ENCODE assay signal across 16 cellular contexts in the genomic region with DNA sequence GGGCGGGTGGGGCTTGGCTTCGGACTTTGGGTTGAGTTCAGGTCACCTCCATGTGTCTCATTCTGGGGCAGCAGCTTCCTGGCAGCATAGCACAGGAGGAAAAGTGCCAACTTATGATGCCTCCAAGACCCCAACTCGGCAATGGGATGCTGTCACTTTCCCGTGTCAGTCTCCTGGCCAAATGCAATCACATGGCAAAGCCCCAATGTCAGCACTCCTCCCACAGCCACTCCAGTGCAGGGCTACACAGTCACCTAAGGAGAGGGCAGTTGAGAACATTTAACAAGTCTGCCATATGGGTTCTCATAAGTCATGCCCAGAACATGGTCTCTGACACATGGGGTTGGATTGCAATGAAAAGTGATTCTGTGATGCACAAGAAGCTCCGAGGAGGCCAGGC. TPM values are rescaled to one million over a fixed set of nuclear protein-coding genes. Genes with fewer than 3 reads are reported as not detected.
DNase-seq lines count a peak whose midpoint lies in the region; ATAC-seq and TF ChIP-seq lines count a peak whose summit lies in the region.
"Had no signal": no experiment of that assay in that cellular context is flagged by ENCODE, and none has a peak within 500 bp of the region (broad histone marks: within the 10 kb centered on the region; RNA-seq: fewer than 3 reads in every experiment).

No MANE protein-coding gene starts in this region.

- H3K27me3 Mint-ChIP-seq in HFFc6 (ENCODE audit: insufficient read depth): peaks cover 9% of the 10 kb centered on the region
- H3K27me3 Mint-ChIP-seq: activated CD4-positive, alpha-beta T cell treated with anti-CD3 and anti-CD28 coated beads, Interleukin-2, amount 10 ng/mL, durations not matched to agents 7 days and 5 days; CD8-positive, alpha-beta memory T cell; natural killer cell treated with Interleukin-12 subunit alpha and Interleukin-12 subunit beta and Interleukin-15 and Interleukin-18, amount 100 ng/mL, for 72 hours had no signal

- H3K27me3 ChIP-seq in foreskin keratinocyte (no peaks in the 10 kb centered on the region), skeletal muscle satellite cell (ENCODE audit: control insufficient read depth, insufficient read depth, low read length) (no peaks in the 10 kb centered on the region), tibial nerve (no peaks in the 10 kb centered on the region)
- H3K27me3 ChIP-seq: dorsolateral prefrontal cortex had no signal

- peak overlapping the region; percentile 100 for H3K27ac Mint-ChIP-seq in HFFc6
- H3K27ac Mint-ChIP-seq: activated T-helper 1 cell treated with anti-CD3 and anti-CD28 coated beads, Interleukin-12 subunit alpha, Interleukin-12 subunit beta, Interleukin-2, Interleukin-4 antibody, amounts not matched to agents 30 ng/mL and 10 ng/mL and 1 ng/mL, durations not matched to agents 14 hours and 24 hours and 36 hours; T-helper 2 cell treated with Interferon-gamma antibody and Interleukin-4, amounts not matched to agents 5 μg/mL and 100 μg/mL, for 36 hours had no signal

- H3K4me2 ChIP-seq in skeletal muscle satellite cell (ENCODE audit: low read length): peak overlapping the region; percentile 44

- TF ChIP-seq CTCF in HFFc6 (IDR thresholded peaks at IDR 0.05) (no peak), foreskin keratinocyte (conservative IDR thresholded peaks at IDR 0.05) (no peak), tibial nerve (IDR thresholded peaks at IDR 0.05) (no peak)

- H3K4me1 ChIP-seq in foreskin keratinocyte (peaks cover 49% of the 10 kb centered on the region), skeletal muscle satellite cell (ENCODE audit: control insufficient read depth, insufficient read depth, low read length) (peaks cover 42% of the 10 kb centered on the region), tibial nerve (peaks cover 0 to 17% (median 0%) of the 10 kb centered on the region in 4 donors)

- TF ChIP-seq EP300 in tibial nerve (IDR thresholded peaks at IDR 0.05): no peak

- H3K9ac ChIP-seq in skeletal muscle satellite cell (ENCODE audit: low read depth, low read length): peak overlapping the region; percentile 82

- H3K4me3 ChIP-seq in skeletal muscle satellite cell (ENCODE audit: low read length) (peak overlapping the region; percentile 30), tibial nerve (no peak overlapping the region)
- H3K4me3 ChIP-seq: dorsolateral prefrontal cortex had no signal

- H3K36me3 ChIP-seq in skeletal muscle satellite cell (ENCODE audit: insufficient read depth, low read length) (peaks cover 53% of the 10 kb centered on the region), tibial nerve (no peaks in the 10 kb centered on the region)

- H3K4me3 Mint-ChIP-seq in HFFc6: peak overlapping the region; percentile 85
- H3K4me3 Mint-ChIP-seq: activated CD4-positive, alpha-beta T cell treated with anti-CD3 and anti-CD28 coated beads, Interleukin-2, amount 10 ng/mL, durations not matched to agents 7 days and 5 days; activated T-helper 1 cell treated with anti-CD3 and anti-CD28 coated beads, Interleukin-12 subunit alpha, Interleukin-12 subunit beta, Interleukin-2, Interleukin-4 antibody, amounts not matched to agents 30 ng/mL and 10 ng/mL and 1 ng/mL, durations not matched to agents 14 hours and 24 hours and 36 hours; CD8-positive, alpha-beta memory T cell; natural killer cell treated with Interleukin-12 subunit alpha and Interleukin-12 subunit beta and Interleukin-15 and Interleukin-18, amount 100 ng/mL, for 72 hours; T-helper 2 cell treated with Interferon-gamma antibody and Interleukin-4, amounts not matched to agents 5 μg/mL and 100 μg/mL, for 36 hours had no signal

- 59 to 70% methylated on average over 5 of the region's 5 CpGs for WGBS in tibial nerve, 2 donors

- DNase-seq in HFFc6 (peak; percentile 59), amniotic epithelial cell (ENCODE audit: low read depth) (peak; percentile 42), foreskin keratinocyte (peak; percentile 57 to 85), cerebellum (ENCODE audit: low spot score) (no peak), tibial nerve (ENCODE audit: low spot score in 2 of 2) (no peak), NCI-H524 (lab: John Stamatoyannopoulos, UW) (no peak)
- DNase-seq: activated CD4-positive, alpha-beta T cell treated with anti-CD3 and anti-CD28 coated beads, Interleukin-2, amount 10 ng/mL, durations not matched to agents 7 days and 5 days; CD8-positive, alpha-beta memory T cell; dorsolateral prefrontal cortex; head of caudate nucleus; NCI-H1930; stimulated activated CD4-positive, alpha-beta T cell treated with anti-CD3 and anti-CD28 coated beads, Interleukin-4, amount 100 ng/mL, for 24 hours had no signal

- H3K9me3 ChIP-seq in skeletal muscle satellite cell (replicated peaks; ENCODE audit: low read length) (no peaks in the 10 kb centered on the region), tibial nerve (no peaks in the 10 kb centered on the region)

- no peak for TF ChIP-seq POLR2A in tibial nerve (IDR thresholded peaks at IDR 0.05)

- peaks cover 46% of the 10 kb centered on the region for H3K36me3 Mint-ChIP-seq in HFFc6 (ENCODE audit: low read depth)

- ATAC-seq in foreskin keratinocyte: peak; percentile 44
- ATAC-seq: natural killer cell treated with Interleukin-12 subunit alpha and Interleukin-12 subunit beta and Interleukin-15 and Interleukin-18, amount 100 ng/mL, for 72 hours had no signal

- no peaks in the 10 kb centered on the region for H3K9me3 Mint-ChIP-seq in HFFc6
- H3K9me3 Mint-ChIP-seq: CD8-positive, alpha-beta memory T cell; natural killer cell treated with Interleukin-12 subunit alpha and Interleukin-12 subunit beta and Interleukin-15 and Interleukin-18, amount 100 ng/mL, for 72 hours had no signal

- H3K27ac ChIP-seq in foreskin keratinocyte (peak overlapping the region; percentile 88), tibial nerve (no peak overlapping the region)
- H3K27ac ChIP-seq: dorsolateral prefrontal cortex had no signal

- peaks cover 68% of the 10 kb centered on the region for H3K4me1 Mint-ChIP-seq in HFFc6 (ENCODE audit: low read depth)

RNA-seq across cellular contexts. Expression of a gene that starts 26.7 kb away (rescaled TPM):
- total RNA-seq in HFFc6 (2021; fragmentation: NEBNext Ultra II Directional; extraction: Animal tissue kit (Norgen Biotek cat#: 25700)): 10 to 100 TPM; 54.5 to 80.7 (median 71.9) TPM
- total RNA-seq in foreskin keratinocyte (82.5 and 87.1 TPM in 2 replicates), cerebellum (6.5 TPM), tibial nerve (10 to 100 TPM in 3 of 4 donors, 1 to 10 TPM in 1; 9.4 to 28.6 (median 17.7) TPM)
- polyA plus RNA-seq in foreskin keratinocyte: 32.8 and 37.3 TPM in 2 replicates
- 46.6 and 58.5 TPM in 2 replicates for total RNA-seq in skeletal muscle satellite cell (2012; rRNA removed)

Comparison
In these comparisons a context has a peak if more than half of its experiments do, and no peak if none do; other contexts are left out.
1. DNase-seq: peak in HFFc6 (single experiment), amniotic epithelial cell (single experiment) and foreskin keratinocyte (2 of 2); none in cerebellum (single experiment), tibial nerve (0 of 2) and NCI-H524 (0 of 2).